Comparison of ENCODE assay signal across 8 cellular contexts in the genomic region with DNA sequence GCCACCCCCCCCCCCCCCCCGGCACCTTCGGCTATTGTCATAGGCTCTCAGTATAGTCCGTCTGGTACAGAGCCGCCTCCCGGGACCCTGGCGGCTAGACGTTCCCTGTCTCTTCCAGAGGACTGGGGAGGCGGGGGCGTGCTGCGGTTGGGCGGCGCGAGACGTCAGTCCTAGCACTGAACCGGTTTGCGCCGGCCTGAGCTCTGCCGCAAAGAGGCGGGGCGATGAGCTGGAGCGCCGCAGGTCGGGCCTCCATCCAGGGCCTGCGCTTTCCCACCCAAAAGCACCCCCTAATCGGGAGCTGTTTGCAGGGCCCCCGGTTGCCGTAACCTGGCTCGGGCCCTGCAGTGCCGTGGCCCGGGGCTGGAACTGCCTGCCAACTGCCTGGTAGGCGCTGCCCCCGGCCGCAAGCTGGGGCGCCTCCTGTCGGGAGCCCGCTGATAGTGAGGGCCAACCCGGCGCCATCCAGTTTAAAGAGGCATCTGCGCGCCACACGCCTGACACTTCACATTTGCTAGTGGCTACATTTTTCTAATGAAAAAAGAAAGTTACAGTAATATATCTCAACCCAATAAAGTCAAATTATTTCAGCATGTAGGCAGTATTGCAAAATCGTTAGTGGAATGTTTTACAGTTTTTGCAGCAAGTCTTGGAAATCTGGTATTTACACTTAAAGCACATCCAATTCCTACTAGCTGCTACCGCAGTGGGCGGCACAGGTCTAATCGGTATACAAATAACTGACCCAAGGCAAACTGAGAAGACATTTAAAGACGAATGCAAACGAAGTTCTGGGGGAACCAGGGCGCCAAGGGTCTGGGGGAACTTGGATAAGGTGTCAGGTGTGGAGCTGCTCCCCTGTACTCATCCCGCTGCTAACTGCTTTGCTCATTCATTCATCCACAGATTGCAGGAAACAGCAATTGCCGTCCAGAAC. TPM values are rescaled to one million over a fixed set of nuclear protein-coding genes. Genes with fewer than 3 reads are reported as not detected.
DNase-seq lines count a peak whose midpoint lies in the region; ATAC-seq and TF ChIP-seq lines count a peak whose summit lies in the region.

No MANE protein-coding gene starts in this region.

- peak overlapping the region; percentile 83 to 96 (median 88) for H3K4me3 Mint-ChIP-seq in naive B cell
- peak overlapping the region; percentile 66 to 83 for H3K4me3 Mint-ChIP-seq in stimulated activated naive B cell treated with anti-CD40 and anti-IgM and Interleukin-4, amounts not matched to agents 10 μg/mL and 1 μg/mL and 100 μg/mL, for 72 hours

- peak overlapping the region; percentile 78 for H3K4me3 ChIP-seq in epithelial cell of proximal tubule (ENCODE audit: low read depth, low read length)

- peak; percentile 82 for ATAC-seq in GM19455 (IDR thresholded peaks at IDR 0.05; ENCODE audit: unreplicated experiment)
- ATAC-seq in naive B cell (ENCODE audit: low read depth in 2 of 2) = peak; percentile 80 to 86
- ATAC-seq in stimulated activated naive B cell treated with anti-CD40 and anti-IgM and Interleukin-4, amounts not matched to agents 10 μg/mL and 1 μg/mL and 100 μg/mL, for 72 hours (replicated peaks) = peak; percentile 89 to 91

- H3K27ac Mint-ChIP-seq in naive B cell = peak overlapping the region; percentile 86 to 95 (median 94)
- peak overlapping the region; percentile 93 for H3K27ac Mint-ChIP-seq in stimulated activated naive B cell treated with anti-CD40 and anti-IgM and Interleukin-4, amounts not matched to agents 10 μg/mL and 1 μg/mL and 100 μg/mL, for 72 hours

- no peaks in the 10 kb centered on the region for H3K9me3 Mint-ChIP-seq in naive B cell
- no peaks in the 10 kb centered on the region for H3K9me3 Mint-ChIP-seq in stimulated activated naive B cell treated with anti-CD40 and anti-IgM and Interleukin-4, amounts not matched to agents 10 μg/mL and 1 μg/mL and 100 μg/mL, for 72 hours

- peaks cover 20 to 38% (median 30%) of the 10 kb centered on the region in 3 donors for H3K4me1 Mint-ChIP-seq in naive B cell
- peaks cover 7 to 25% of the 10 kb centered on the region in 2 donors for H3K4me1 Mint-ChIP-seq in stimulated activated naive B cell treated with anti-CD40 and anti-IgM and Interleukin-4, amounts not matched to agents 10 μg/mL and 1 μg/mL and 100 μg/mL, for 72 hours

- H3K36me3 Mint-ChIP-seq in naive B cell = no peaks in the 10 kb centered on the region
- peaks cover 3 to 8% of the 10 kb centered on the region in 2 donors for H3K36me3 Mint-ChIP-seq in stimulated activated naive B cell treated with anti-CD40 and anti-IgM and Interleukin-4, amounts not matched to agents 10 μg/mL and 1 μg/mL and 100 μg/mL, for 72 hours

- H3K27me3 Mint-ChIP-seq in naive B cell = peaks cover 0 to 2% (median 0%) of the 10 kb centered on the region in 3 donors
- peaks cover 0 to under 1% of the 10 kb centered on the region in 2 donors for H3K27me3 Mint-ChIP-seq in stimulated activated naive B cell treated with anti-CD40 and anti-IgM and Interleukin-4, amounts not matched to agents 10 μg/mL and 1 μg/mL and 100 μg/mL, for 72 hours

- DNase-seq in COLO829 (ENCODE audit: low spot score) (peak; percentile 91), HK-2 (ENCODE audit: unreplicated experiment) (peak; percentile 96), NOMO-1 treated with DMSO at 0.1 percent for 48 hours (lab: John Stamatoyannopoulos, UW; ENCODE audit: unreplicated experiment) (peak; percentile 99), epithelial cell of proximal tubule (ENCODE audit: low read depth) (peak; percentile 63), naive B cell (peak; percentile 96)
- DNase-seq in activated CD8-positive, alpha-beta memory T cell treated with anti-CD3 and anti-CD28 coated beads, Interleukin-2, amount 50 U/mL, for 24 hours (ENCODE audit: extremely low read depth) = peak; percentile 95
- peak; percentile 97 for DNase-seq in stimulated activated naive B cell treated with anti-CD40 and anti-IgM and Interleukin-4, amounts not matched to agents 10 μg/mL and 1 μg/mL and 100 μg/mL, for 72 hours

- TF ChIP-seq CTCF in epithelial cell of proximal tubule (conservative IDR thresholded peaks at IDR 0.05; ENCODE audit: low read depth, low read length) = peak; percentile 84

RNA-seq across cellular contexts. Expression of gene USP22, which starts 0.8 kb away (rescaled TPM):
- total RNA-seq in epithelial cell of proximal tubule = 158 and 170 TPM in 2 replicates
- 10 to 100 TPM; 16.5 to 53.5 (median 48.4) TPM for polyA plus RNA-seq in naive B cell (ENCODE audit: low read depth in 6 of 6)

Comparison
In these comparisons a context has a peak if more than half of its experiments do, and no peak if none do; other contexts are left out.
1. Peak in every context shown above with its lines: DNase-seq, ATAC-seq and H3K4me3 ChIP-seq.